10 cellular contexts compared by ENCODE assay signal in the genomic region with DNA sequence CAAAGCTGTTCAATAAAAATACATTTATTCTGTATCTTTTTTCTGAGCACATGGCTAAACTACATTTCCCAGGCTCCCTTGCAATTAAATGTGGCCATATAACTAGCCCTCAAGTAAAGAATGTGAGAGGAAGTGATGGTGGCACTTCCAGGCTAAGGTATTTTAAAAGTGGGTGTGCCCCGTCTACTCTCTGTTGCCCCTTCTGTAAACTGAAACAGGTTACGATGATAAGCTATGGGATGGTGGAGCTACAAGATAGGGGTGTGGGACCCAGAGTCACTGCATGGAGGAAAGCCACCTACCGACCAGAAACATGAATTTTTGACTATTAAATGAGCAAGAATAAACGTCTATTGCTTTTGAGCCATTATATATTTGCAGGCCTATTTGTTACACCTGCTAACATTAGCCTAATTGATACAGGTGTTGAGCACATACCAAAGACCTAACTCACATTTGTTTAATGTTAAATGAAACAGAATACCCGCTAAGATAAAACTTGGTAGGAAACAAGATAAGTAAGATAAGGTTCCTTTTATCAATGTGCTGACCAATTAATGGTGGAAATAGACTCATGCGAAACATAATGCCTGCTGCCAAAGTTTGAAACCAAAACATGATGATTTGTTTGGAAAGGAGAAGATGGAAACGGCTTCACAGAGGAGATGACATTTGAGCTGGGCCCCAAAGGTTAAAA. TPM values are rescaled to one million over a fixed set of nuclear protein-coding genes. Genes with fewer than 3 reads are reported as not detected.
DNase-seq lines count a peak whose midpoint lies in the region; ATAC-seq and TF ChIP-seq lines count a peak whose summit lies in the region.
"Had no signal": no experiment of that assay in that cellular context is flagged by ENCODE, and none has a peak within 500 bp of the region (broad histone marks: within the 10 kb centered on the region; RNA-seq: fewer than 3 reads in every experiment).

No MANE protein-coding gene starts in this region.

- no peak overlapping the region for H3K18ac ChIP-seq in mesendoderm (ENCODE audit: low read length)

- no peak overlapping the region for H2BK120ac ChIP-seq in mesendoderm (ENCODE audit: low read depth, low read length)

- POLR2A ChIA-PET in activated CD8-positive, alpha-beta T cell treated with anti-CD3 and anti-CD28 coated beads, Interleukin-2, amount 10 ng/mL, durations not matched to agents 7 days and 5 days (lab: Charles Lee), result interaction anchor here (2.1 kb wide), 1 partner anchor 64 kb away, joined by 6 read pairs; no protein-coding TSS in a partner anchor

- H3K27me3 Mint-ChIP-seq in activated CD8-positive, alpha-beta T cell treated with anti-CD3 and anti-CD28 coated beads, Interleukin-2, amount 10 ng/mL, durations not matched to agents 7 days and 5 days (ENCODE audit: low read depth), result no peaks in the 10 kb centered on the region

- H2BK5ac ChIP-seq in mesendoderm (ENCODE audit: low read length), result no peak overlapping the region

- H3K4me1 ChIP-seq in BE2C, result peaks cover 9% of the 10 kb centered on the region
- peaks cover 53% of the 10 kb centered on the region for H3K4me1 ChIP-seq in HUES6 (ENCODE audit: control insufficient read depth, insufficient read depth, low read length)
- peaks cover 8% of the 10 kb centered on the region for H3K4me1 ChIP-seq in mesendoderm (ENCODE audit: control insufficient read depth, low read depth, low read length)

- H3K56ac ChIP-seq in mesendoderm (ENCODE audit: low read length), result no peak overlapping the region

- no peak for ATAC-seq in activated CD8-positive, alpha-beta T cell treated with anti-CD3 and anti-CD28 coated beads, Interleukin-2, amount 10 ng/mL, durations not matched to agents 7 days and 5 days
- ATAC-seq in GM19395 (IDR thresholded peaks at IDR 0.05; ENCODE audit: unreplicated experiment) (no peak), HG03432 (IDR thresholded peaks at IDR 0.05; ENCODE audit: unreplicated experiment) (no peak)

- H3K4me2 ChIP-seq in mesendoderm (ENCODE audit: low read length), result no peak overlapping the region

- H3K27ac Mint-ChIP-seq in activated CD8-positive, alpha-beta T cell treated with anti-CD3 and anti-CD28 coated beads, Interleukin-2, amount 10 ng/mL, durations not matched to agents 7 days and 5 days, result peak overlapping the region; percentile 85

- no peaks in the 10 kb centered on the region for H3K9me3 Mint-ChIP-seq in activated CD8-positive, alpha-beta T cell treated with anti-CD3 and anti-CD28 coated beads, Interleukin-2, amount 10 ng/mL, durations not matched to agents 7 days and 5 days (ENCODE audit: insufficient read depth)

- H3K4ac ChIP-seq in mesendoderm (ENCODE audit: low read depth, low read length), result no peak overlapping the region

- H3K27ac ChIP-seq in HUES6 (ENCODE audit: low read depth, low read length) (no peak overlapping the region), mesendoderm (ENCODE audit: low read depth, low read length) (no peak overlapping the region)

- TF ChIP-seq CTCF in BE2C (IDR thresholded peaks at IDR 0.05; ENCODE audit: low read depth, low read length), result no peak

- no peak overlapping the region for H3K23ac ChIP-seq in mesendoderm (ENCODE audit: low read length)

- WGBS in mesendoderm (ENCODE audit: extremely low coverage, insufficient coverage, low lambda C conversion rate), result no CpG with 5 or more reads among the region's 7 CpGs

- H4K8ac ChIP-seq in mesendoderm (ENCODE audit: low read depth, low read length), result no peak overlapping the region

- peaks cover 34% of the 10 kb centered on the region for H3K36me3 Mint-ChIP-seq in activated CD8-positive, alpha-beta T cell treated with anti-CD3 and anti-CD28 coated beads, Interleukin-2, amount 10 ng/mL, durations not matched to agents 7 days and 5 days (ENCODE audit: low read depth)

- H2BK15ac ChIP-seq in mesendoderm (replicated peaks; ENCODE audit: low read depth), result no peak overlapping the region

- peaks cover 65% of the 10 kb centered on the region for H3K4me1 Mint-ChIP-seq in activated CD8-positive, alpha-beta T cell treated with anti-CD3 and anti-CD28 coated beads, Interleukin-2, amount 10 ng/mL, durations not matched to agents 7 days and 5 days (ENCODE audit: low read depth)

- peaks cover 14% of the 10 kb centered on the region for H3K79me1 ChIP-seq in mesendoderm (ENCODE audit: low read length)

- H3K79me2 ChIP-seq in mesendoderm (ENCODE audit: control insufficient read depth, insufficient read depth, low read length), result peaks cover 19% of the 10 kb centered on the region

- H3K4me3 ChIP-seq in BE2C (ENCODE audit: low read depth, low read length), result peak overlapping the region; percentile 87
- peak overlapping the region; percentile 81; the same call in 1 of the 2 replicates for H3K4me3 ChIP-seq in HUES6 (ENCODE audit: low read depth, low read length)
- H3K4me3 ChIP-seq in mesendoderm (ENCODE audit: low read length), result no peak overlapping the region

- no peak overlapping the region for H2AK5ac ChIP-seq in mesendoderm (ENCODE audit: low read length)

- CTCF ChIA-PET in activated CD8-positive, alpha-beta T cell treated with anti-CD3 and anti-CD28 coated beads, Interleukin-2, amount 10 ng/mL, durations not matched to agents 7 days and 5 days (lab: Charles Lee), result interaction anchor here (0.8 to 3.3 kb wide), 12 partner anchors 16 to 148 kb away, joined by 3 to 17 read pairs (median 4); no protein-coding TSS in a partner anchor

- H3K27me3 ChIP-seq in BE2C (no peaks in the 10 kb centered on the region), HUES6 (ENCODE audit: control insufficient read depth, insufficient read depth, low read length) (peaks cover 9% of the 10 kb centered on the region; the same call in 1 of the 2 replicates), mesendoderm (ENCODE audit: insufficient read depth, low read length, poor library complexity) (no peaks in the 10 kb centered on the region)

- H3K9ac ChIP-seq in HUES6 (ENCODE audit: low read length), result no peak overlapping the region
- no peak overlapping the region for H3K9ac ChIP-seq in mesendoderm (ENCODE audit: low read length)

- H3K9me3 ChIP-seq in BE2C (no peaks in the 10 kb centered on the region), HUES6 (ENCODE audit: control insufficient read depth, insufficient read depth, low read depth, low read length) (no peaks in the 10 kb centered on the region)

- H3K4me3 Mint-ChIP-seq in activated CD8-positive, alpha-beta T cell treated with anti-CD3 and anti-CD28 coated beads, Interleukin-2, amount 10 ng/mL, durations not matched to agents 7 days and 5 days, result peak overlapping the region; percentile 94

- no peak overlapping the region for H4K5ac ChIP-seq in mesendoderm (ENCODE audit: low read length)

- H3K36me3 ChIP-seq in BE2C, result no peaks in the 10 kb centered on the region; the same call in 1 of the 2 replicates
- no peaks in the 10 kb centered on the region for H3K36me3 ChIP-seq in HUES6 (ENCODE audit: control insufficient read depth, insufficient read depth, low read length)
- no peaks in the 10 kb centered on the region for H3K36me3 ChIP-seq in mesendoderm (ENCODE audit: control insufficient read depth, insufficient read depth, low read length)

- DNase-seq in BE2C, result no peak
- peak; percentile 41 for DNase-seq in activated CD8-positive, alpha-beta T cell treated with anti-CD3 and anti-CD28 coated beads, Interleukin-2, amount 10 ng/mL, durations not matched to agents 7 days and 5 days
- peak; percentile 67 for DNase-seq in mesendoderm
- DNase-seq in COR-L47 (lab: John Stamatoyannopoulos, UW), result no peak
- DNase-seq in NCI-H2081 (lab: John Stamatoyannopoulos, UW), result no peak
- DNase-seq: NCI-H345; stimulated activated CD4-positive, alpha-beta T cell treated with anti-CD3 and anti-CD28 coated beads, Interleukin-2, amount 100 ng/mL, for 48 hours had no signal

RNA-seq across cellular contexts. Expression of a gene that starts 3.0 kb away (rescaled TPM):
- polyA plus RNA-seq in BE2C (2012; ENCODE audit: insufficient read depth, insufficient read length, low read depth), result 221 TPM
- 100 to 1,000 TPM; 148 to 154 TPM for total RNA-seq in activated CD8-positive, alpha-beta T cell treated with anti-CD3 and anti-CD28 coated beads, Interleukin-2, amount 10 ng/mL, durations not matched to agents 7 days and 5 days
- 58.5 TPM for polyA plus RNA-seq in mesendoderm (2013, experiment 1 of 2)
- 59.6 TPM for polyA plus RNA-seq in mesendoderm (2013, experiment 2 of 2)

Comparison
In these comparisons a context has a peak if more than half of its experiments do, and no peak if none do; other contexts are left out.
1. DNase-seq: peak in activated CD8-positive, alpha-beta T cell treated with anti-CD3 and anti-CD28 coated beads, Interleukin-2, amount 10 ng/mL, durations not matched to agents 7 days and 5 days (single experiment) and mesendoderm (single experiment); none in BE2C (single experiment), COR-L47 (single experiment) and NCI-H2081 (0 of 2).